ENCODE assay signal across 28 cellular contexts in the genomic region with DNA sequence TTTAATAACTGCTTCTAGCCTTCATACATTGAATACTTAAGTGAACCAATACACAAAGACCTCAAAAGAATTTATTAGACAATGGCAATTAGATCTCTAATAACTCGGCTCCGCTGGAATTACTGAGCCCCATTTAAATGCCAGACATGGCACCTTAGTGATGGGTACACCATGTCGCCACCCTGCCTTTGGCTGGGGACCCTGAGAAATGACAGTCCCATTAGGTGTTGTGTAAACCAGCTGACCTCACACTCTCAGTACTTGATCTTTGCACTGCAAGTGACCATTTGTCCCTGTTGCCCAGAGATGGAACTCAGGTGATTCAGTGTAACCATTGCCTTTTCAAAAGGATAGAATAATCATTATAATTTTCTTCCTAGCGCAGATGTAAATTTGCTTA.
"Had no signal": no experiment of that assay in that cellular context is flagged by ENCODE, and none has a peak within 500 bp of the region (broad histone marks: within the 10 kb centered on the region; RNA-seq: fewer than 3 reads in every experiment).

No MANE protein-coding gene starts in this region.

- H3K4me1 ChIP-seq: colonic mucosa, esophagus muscularis mucosa, esophagus squamous epithelium, foreskin keratinocyte, gastrocnemius medialis, gastroesophageal sphincter, heart right ventricle had no signal

- H3K9me3 Mint-ChIP-seq: dendritic cell treated with granulocyte-macrophage colony-stimulating factor and Interleukin-4, amounts not matched to agents 40 ng/mL and 50 ng/mL, for 4 days; effector memory CD8-positive, alpha-beta T cell; endodermal cell had no signal

- ATAC-seq: effector memory CD8-positive, alpha-beta T cell; esophagus mucosa; foreskin keratinocyte; gastrocnemius medialis; gastroesophageal sphincter; heart right ventricle had no signal

- DNase-seq: colonic mucosa; cortex of kidney; dermis blood vessel endothelial cell; dorsolateral prefrontal cortex; effector CD4-positive, alpha-beta T cell; effector CD8-positive, alpha-beta T cell; effector memory CD4-positive, alpha-beta T cell; effector memory CD8-positive, alpha-beta T cell; endodermal cell; erythroblast; esophagus squamous epithelium; foreskin fibroblast; foreskin keratinocyte; foreskin melanocyte; gastrocnemius medialis; glutamatergic neuron; head of caudate nucleus; heart right ventricle had no signal

- H3K27ac ChIP-seq: colonic mucosa, coronary artery, dorsolateral prefrontal cortex, epithelial cell of prostate, esophagus muscularis mucosa, esophagus squamous epithelium, foreskin keratinocyte, gastrocnemius medialis, gastroesophageal sphincter, heart right ventricle had no signal

- H3K4me3 Mint-ChIP-seq: dendritic cell treated with granulocyte-macrophage colony-stimulating factor and Interleukin-4, amounts not matched to agents 40 ng/mL and 50 ng/mL, for 4 days; effector memory CD8-positive, alpha-beta T cell; endodermal cell had no signal

- H3K27me3 Mint-ChIP-seq: dendritic cell treated with granulocyte-macrophage colony-stimulating factor and Interleukin-4, amounts not matched to agents 40 ng/mL and 50 ng/mL, for 4 days; effector memory CD8-positive, alpha-beta T cell had no signal

- H3K4me3 ChIP-seq: colonic mucosa, coronary artery, dorsolateral prefrontal cortex, esophagus muscularis mucosa, esophagus squamous epithelium, gastrocnemius medialis, gastroesophageal sphincter, heart right ventricle had no signal

- FAIRE-seq: colon, endometrium, endothelial cell of umbilical vein, frontal cortex had no signal

- H3K36me3 ChIP-seq: colonic mucosa, esophagus muscularis mucosa, esophagus squamous epithelium, gastrocnemius medialis, gastroesophageal sphincter, heart right ventricle had no signal

- H3K27ac Mint-ChIP-seq: dendritic cell treated with granulocyte-macrophage colony-stimulating factor and Interleukin-4, amounts not matched to agents 40 ng/mL and 50 ng/mL, for 4 days; effector memory CD8-positive, alpha-beta T cell; endodermal cell had no signal

- H3K9me3 ChIP-seq: colonic mucosa, esophagus muscularis mucosa, esophagus squamous epithelium, gastrocnemius medialis, gastroesophageal sphincter had no signal

- H3K27me3 ChIP-seq: colonic mucosa, esophagus muscularis mucosa, esophagus squamous epithelium, foreskin keratinocyte, gastrocnemius medialis, gastroesophageal sphincter, heart right ventricle had no signal
